Comparison of ENCODE assay signal across 1 cellular context in the genomic region with DNA sequence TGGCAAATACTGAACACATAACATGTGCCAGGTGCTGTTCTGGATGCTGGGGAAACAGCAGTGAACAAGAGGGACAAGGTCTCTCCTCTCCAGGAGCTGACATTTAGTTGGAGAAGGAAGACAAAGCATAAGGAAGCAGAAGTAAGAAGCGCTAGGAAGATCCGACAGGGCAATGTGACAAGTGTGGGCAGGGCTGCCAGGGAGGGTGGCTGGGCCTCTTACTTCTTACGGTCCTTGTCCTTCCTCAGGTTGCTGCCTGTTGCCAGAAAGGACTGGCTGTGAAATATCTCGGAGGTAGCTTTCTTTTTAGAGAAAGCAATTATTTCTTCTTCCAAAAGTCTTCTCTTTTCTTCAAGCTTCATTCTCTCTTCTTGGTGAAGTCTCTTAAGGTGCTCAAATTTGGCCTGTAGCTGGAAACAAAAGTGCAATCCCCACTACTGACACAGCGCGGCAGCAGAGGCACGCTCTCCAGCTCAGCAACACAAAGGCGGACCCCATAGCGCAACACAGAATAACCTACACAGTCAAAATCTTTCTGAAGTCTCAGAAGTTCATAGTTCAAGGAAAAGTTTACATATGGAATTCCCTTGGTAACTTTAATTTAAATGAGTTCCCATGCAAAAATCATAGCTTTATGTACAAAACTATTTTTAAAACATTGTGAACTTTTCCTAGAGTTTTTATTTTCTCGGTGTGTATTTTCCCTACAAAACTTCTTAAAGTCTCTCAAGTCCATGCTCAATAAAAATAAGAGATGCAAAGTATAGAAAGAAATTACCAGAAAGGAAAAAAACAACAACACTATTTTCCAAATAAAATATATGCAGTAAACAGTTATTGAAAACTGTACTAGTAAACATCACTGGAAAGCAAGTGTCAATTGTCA.
TF ChIP-seq lines count a peak whose summit lies in the region.

No MANE protein-coding gene starts in this region.

TF ChIP-seq in GM12878, 131 proteins besides CTCF, POLR2A, EP300 and RAD21 (continued from another document):
- TF ChIP-seq, protein P1, sequence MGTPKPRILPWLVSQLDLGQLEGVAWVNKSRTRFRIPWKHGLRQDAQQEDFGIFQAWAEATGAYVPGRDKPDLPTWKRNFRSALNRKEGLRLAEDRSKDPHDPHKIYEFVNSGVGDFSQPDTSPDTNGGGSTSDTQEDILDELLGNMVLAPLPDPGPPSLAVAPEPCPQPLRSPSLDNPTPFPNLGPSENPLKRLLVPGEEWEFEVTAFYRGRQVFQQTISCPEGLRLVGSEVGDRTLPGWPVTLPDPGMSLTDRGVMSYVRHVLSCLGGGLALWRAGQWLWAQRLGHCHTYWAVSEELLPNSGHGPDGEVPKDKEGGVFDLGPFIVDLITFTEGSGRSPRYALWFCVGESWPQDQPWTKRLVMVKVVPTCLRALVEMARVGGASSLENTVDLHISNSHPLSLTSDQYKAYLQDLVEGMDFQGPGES (IDR thresholded peaks at IDR 0.05) = no peak
- TF ChIP-seq MAX (IDR thresholded peaks at IDR 0.05; ENCODE audit: low read depth, low read length) (no peak), ZZZ3 (IDR thresholded peaks at IDR 0.05; ENCODE audit: control insufficient read depth, insufficient read length, low read depth) (no peak), RELA (IDR thresholded peaks at IDR 0.05; ENCODE audit: borderline replicate concordance, partially characterized antibody) (no peak), ZNF274 (IDR thresholded peaks at IDR 0.05; ENCODE audit: insufficient read depth, insufficient read length) (no peak), SIN3A (IDR thresholded peaks at IDR 0.05; ENCODE audit: low read depth, low read length) (0 out of 2 replicates have a peak, but pooled peaks have one; percentile 29), POU2F2 (IDR thresholded peaks at IDR 0.05; ENCODE audit: borderline replicate concordance, low read depth, low read length) (0 out of 3 replicates have a peak, but pooled peaks have one; percentile 24), EGR1 (IDR thresholded peaks at IDR 0.05; ENCODE audit: borderline replicate concordance in 1 of 2, low read depth in 2 of 2, low read length in 2 of 2) (no peak), REST (IDR thresholded peaks at IDR 0.05; ENCODE audit: low read depth, low read length) (no peak), FOXM1 (IDR thresholded peaks at IDR 0.05; ENCODE audit: low read depth, low read length) (peak; percentile 54; the same call in 1 of the 2 replicates), RB1 (IDR thresholded peaks at IDR 0.05; ENCODE audit: borderline replicate concordance) (peak; percentile 68; the same call in 1 of the 2 replicates), BHLHE40 (IDR thresholded peaks at IDR 0.05; ENCODE audit: borderline replicate concordance in 1 of 2, low read depth in 2 of 2, low read length in 1 of 2) (0 out of 4 replicates have a peak, but pooled peaks of 1 of the 2 experiments have one; percentile 28), ZNF592 (IDR thresholded peaks at IDR 0.05) (0 out of 2 replicates have a peak, but pooled peaks have one; percentile 20), KDM1A (IDR thresholded peaks at IDR 0.05; ENCODE audit: borderline replicate concordance) (no peak), IKZF2 (IDR thresholded peaks at IDR 0.05) (no peak), RBBP5 (conservative IDR thresholded peaks at IDR 0.05) (no peak), PAX8 (IDR thresholded peaks at IDR 0.05) (no peak), STAT3 (IDR thresholded peaks at IDR 0.05; ENCODE audit: low read depth, low read length) (no peak), ATF7 (IDR thresholded peaks at IDR 0.05; ENCODE audit: low read depth) (no peak), IRF4 (IDR thresholded peaks at IDR 0.05; ENCODE audit: low read depth, low read length) (peak; percentile 52; the same call in 1 of the 2 replicates), LARP7 (IDR thresholded peaks at IDR 0.05) (no peak), POLR2AphosphoS2 (IDR thresholded peaks at IDR 0.05; ENCODE audit: low read depth, low read length) (no peak), NR2C1 (IDR thresholded peaks at IDR 0.05) (peak; percentile 30; the same call in 1 of the 2 replicates), PBX3 (IDR thresholded peaks at IDR 0.05; ENCODE audit: insufficient replicate concordance, low read depth, low read length) (no peak)
